2 cellular contexts compared by ENCODE assay signal in the genomic region with DNA sequence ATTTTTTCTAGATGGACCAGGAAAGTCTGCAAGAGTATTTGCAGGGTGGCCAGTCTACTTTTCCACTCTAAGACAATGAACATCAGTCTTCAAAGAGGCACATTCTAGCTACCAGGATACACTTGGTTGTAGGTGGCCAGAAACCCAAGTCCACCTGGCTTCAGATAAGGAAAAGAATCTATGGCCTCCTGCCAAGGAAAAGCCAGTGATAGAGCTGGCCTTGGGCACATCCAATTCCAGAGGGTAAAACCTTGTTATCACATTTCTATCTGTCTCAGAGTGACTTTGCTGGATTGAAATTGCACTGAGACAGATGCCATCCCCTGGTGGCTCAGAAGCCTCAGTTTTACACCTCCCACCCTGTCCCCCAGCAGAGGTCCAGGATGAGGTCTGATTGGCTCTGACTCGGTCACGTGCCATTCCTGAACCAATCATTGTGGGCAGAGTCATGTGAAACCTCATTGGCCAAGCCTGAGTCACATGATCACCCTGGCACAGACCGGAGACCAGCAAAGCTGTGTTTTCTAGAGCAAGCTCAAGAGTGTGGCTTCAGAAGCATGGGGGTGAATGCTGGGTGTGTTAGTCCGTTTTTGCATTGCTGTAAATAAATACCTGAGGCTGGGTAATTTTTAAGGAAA.
TF ChIP-seq lines count a peak whose summit lies in the region.

No MANE protein-coding gene starts in this region.

TF ChIP-seq in A549, 52 proteins besides CTCF, POLR2A, EP300 and RAD21:
- TF ChIP-seq FOSB (CRISPR knock-in tag; IDR thresholded peaks at IDR 0.05): no peak
- TF ChIP-seq BHLHE40 (IDR thresholded peaks at IDR 0.05; ENCODE audit: low read depth, low read length): no peak
- peak; percentile 81 for TF ChIP-seq USF2 (IDR thresholded peaks at IDR 0.05)
- no peak for TF ChIP-seq CBX8 (IDR thresholded peaks at IDR 0.05)
- TF ChIP-seq CHD4 (IDR thresholded peaks at IDR 0.05; ENCODE audit: borderline replicate concordance): no peak

TF ChIP-seq in endothelial cell of umbilical vein, 7 proteins besides CTCF, POLR2A, EP300 and RAD21:
- TF ChIP-seq, protein P1, sequence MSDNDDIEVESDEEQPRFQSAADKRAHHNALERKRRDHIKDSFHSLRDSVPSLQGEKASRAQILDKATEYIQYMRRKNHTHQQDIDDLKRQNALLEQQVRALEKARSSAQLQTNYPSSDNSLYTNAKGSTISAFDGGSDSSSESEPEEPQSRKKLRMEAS (IDR thresholded peaks at IDR 0.05; ENCODE audit: insufficient read depth, insufficient read length): no peak
- no peak for TF ChIP-seq GATA2 (IDR thresholded peaks at IDR 0.05; ENCODE audit: insufficient read depth, insufficient read length, low read depth, low read length)
- no peak for TF ChIP-seq EZH2 (IDR thresholded peaks at IDR 0.05; ENCODE audit: borderline replicate concordance, low read depth, low read length, severe bottlenecking)
- TF ChIP-seq JUN (IDR thresholded peaks at IDR 0.05; ENCODE audit: borderline replicate concordance, insufficient read depth, insufficient read length, low read depth): no peak
- no peak for TF ChIP-seq MYC (IDR thresholded peaks at IDR 0.05; ENCODE audit: low read depth, low read length)
- TF ChIP-seq POLR2AphosphoS5 (IDR thresholded peaks at IDR 0.05; ENCODE audit: insufficient read depth, low read depth, low read length): no peak
- TF ChIP-seq FOS (IDR thresholded peaks at IDR 0.05; ENCODE audit: borderline replicate concordance, insufficient read depth, low read length): no peak
TF ChIP-seq in endothelial cell of umbilical vein: peak in this region for 0.
